In the genomic region with DNA sequence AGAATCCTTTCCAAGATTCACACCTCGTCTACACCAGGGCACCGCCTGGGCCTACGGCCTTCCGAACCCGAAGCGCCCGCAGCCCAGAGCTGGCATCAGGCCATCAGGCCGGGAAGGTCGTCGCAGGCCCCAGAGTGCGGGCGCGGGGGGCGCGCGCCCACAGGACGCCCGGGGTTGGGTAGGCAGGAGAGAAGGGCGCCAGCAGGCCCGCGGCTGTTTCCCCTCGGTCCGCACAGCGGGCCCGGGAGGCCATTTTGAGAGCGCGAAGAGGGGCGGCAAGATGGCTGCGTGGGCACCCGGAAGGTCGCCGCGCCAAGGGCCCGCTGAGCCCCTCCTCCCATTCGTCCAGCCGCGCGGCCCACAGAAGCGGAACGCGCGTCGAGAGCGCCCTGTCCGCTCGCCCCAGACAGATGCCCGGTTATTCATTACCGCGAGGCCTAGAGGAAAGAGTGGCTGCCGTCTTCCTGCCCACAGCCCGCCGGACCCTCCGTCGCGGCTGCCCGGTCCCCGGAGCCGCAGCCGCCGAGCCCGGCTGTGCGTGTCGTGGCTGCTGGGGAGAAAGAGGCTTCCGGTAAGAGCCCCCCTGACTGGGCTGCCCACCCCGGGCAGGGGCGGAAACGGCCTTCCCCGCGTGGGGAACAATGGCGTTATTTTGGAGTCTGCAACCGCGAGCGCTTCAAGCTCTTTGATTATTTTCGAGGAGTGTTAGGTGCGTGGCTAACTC, we compare ENCODE assay signal across 10 cellular contexts. TPM values are rescaled to one million over a fixed set of nuclear protein-coding genes. Genes with fewer than 3 reads are reported as not detected.
DNase-seq lines count a peak whose midpoint lies in the region; ATAC-seq and TF ChIP-seq lines count a peak whose summit lies in the region.
"Had no signal": no experiment of that assay in that cellular context is flagged by ENCODE, and none has a peak within 500 bp of the region (broad histone marks: within the 10 kb centered on the region; RNA-seq: fewer than 3 reads in every experiment).

No MANE protein-coding gene starts in this region.

- ATAC-seq in WTC11 (peak; percentile 6; the same call in 1 of the 2 replicates), mucosa of descending colon (peak; percentile 15), thoracic aorta (ENCODE audit: insufficient number of reproducible peaks, low FRiP score, low read depth) (no peak)

- H3K9me3 ChIP-seq in effector memory CD4-positive, alpha-beta T cell (ENCODE audit: control insufficient read depth, low read length), result no peaks in the 10 kb centered on the region
- H3K9me3 ChIP-seq in mucosa of descending colon (no peaks in the 10 kb centered on the region), thoracic aorta (no peaks in the 10 kb centered on the region)

- H3K36me3 Mint-ChIP-seq in WTC11, result no peaks in the 10 kb centered on the region

- H3K4me3 Mint-ChIP-seq in WTC11, result peak overlapping the region; percentile 62

- peak overlapping the region; percentile 38 for H3K4me3 ChIP-seq in effector memory CD4-positive, alpha-beta T cell (ENCODE audit: insufficient read depth, low read depth, low read length, poor library complexity, severe bottlenecking)
- no peak overlapping the region for H3K4me3 ChIP-seq in mucosa of descending colon
- peak overlapping the region; percentile 63 for H3K4me3 ChIP-seq in thoracic aorta

- TF ChIP-seq CTCF in WTC11 (IDR thresholded peaks at IDR 0.05) (no peak), mucosa of descending colon (IDR thresholded peaks at IDR 0.05) (no peak), thoracic aorta (IDR thresholded peaks at IDR 0.05) (no peak)

- CTCF ChIA-PET in WTC11 (lab: Charles Lee), result interaction anchor here (1.0 to 6.4 kb wide), 12 partner anchors 10 to 172 kb away, joined by 3 to 133 read pairs (median 4); no protein-coding TSS in a partner anchor

- H3K27me3 Mint-ChIP-seq in WTC11 (ENCODE audit: low read depth), result peaks cover 100% of the 10 kb centered on the region

- H3K27me3 ChIP-seq in effector memory CD4-positive, alpha-beta T cell (replicated peaks; ENCODE audit: control insufficient read depth, insufficient read depth, low read length, poor library complexity, severe bottlenecking), result peaks cover 46% of the 10 kb centered on the region
- peaks cover 32% of the 10 kb centered on the region for H3K27me3 ChIP-seq in thoracic aorta (replicated peaks; ENCODE audit: insufficient read depth)

- H3K27ac Mint-ChIP-seq in WTC11, result no peak overlapping the region

- POLR2A ChIA-PET in WTC11 (lab: Charles Lee), result interaction anchor here (1.1 to 1.6 kb wide), 3 partner anchors 10 to 13 kb away, joined by 4 to 6 read pairs (median 5); no protein-coding TSS in a partner anchor

- H3K9me3 Mint-ChIP-seq in WTC11, result no peaks in the 10 kb centered on the region

- peaks cover 4% of the 10 kb centered on the region for H3K4me1 ChIP-seq in effector memory CD4-positive, alpha-beta T cell (ENCODE audit: control insufficient read depth, insufficient read depth, low read length, poor library complexity, severe bottlenecking)
- H3K4me1 ChIP-seq in mucosa of descending colon (ENCODE audit: low read depth) (peaks cover 12% of the 10 kb centered on the region), thoracic aorta (ENCODE audit: control insufficient read depth in 1 of 2, low read depth in 2 of 2) (peaks cover 0 to 18% of the 10 kb centered on the region in 2 donors)

- peaks cover 46% of the 10 kb centered on the region for H3K4me1 Mint-ChIP-seq in WTC11

- H3K27ac ChIP-seq in effector memory CD4-positive, alpha-beta T cell (ENCODE audit: insufficient read depth, low read length, poor library complexity, severe bottlenecking), result no peak overlapping the region
- no peak overlapping the region for H3K27ac ChIP-seq in thoracic aorta

- DNase-seq in WTC11 (ENCODE audit: low spot score) (no peak), mucosa of descending colon (no peak), thoracic aorta (ENCODE audit: low spot score) (no peak), NCI-H510A treated with DMSO at 0.1 percent for 48 hours (lab: John Stamatoyannopoulos, UW) (no peak), medulla oblongata (ENCODE audit: extremely low spot score) (no peak), NCI-H2081 (lab: John Stamatoyannopoulos, UW) (no peak), kidney glomerular epithelial cell (lab: John Stamatoyannopoulos, UW) (no peak)
- DNase-seq in effector memory CD4-positive, alpha-beta T cell, result no peak
- DNase-seq: glutamatergic neuron, NCI-H2171 had no signal

- no peaks in the 10 kb centered on the region for H3K36me3 ChIP-seq in effector memory CD4-positive, alpha-beta T cell (ENCODE audit: control insufficient read depth, insufficient read depth, low read length)
- no peaks in the 10 kb centered on the region for H3K36me3 ChIP-seq in mucosa of descending colon (ENCODE audit: low read depth)
- no peaks in the 10 kb centered on the region for H3K36me3 ChIP-seq in thoracic aorta

- intact Hi-C loops in mucosa of descending colon (cut with DNase I, micrococcal nuclease), result no loop called here

TF ChIP-seq in WTC11, 78 proteins besides CTCF, POLR2A, EP300 and RAD21 (continues in another document):
- no peak for TF ChIP-seq ZNF396 (CRISPR knock-in tag; IDR thresholded peaks at IDR 0.05; ENCODE audit: borderline replicate concordance)
- 0 out of 2 replicates have a peak, but pooled peaks have one; percentile 39 for TF ChIP-seq FOXP1 (CRISPR knock-in tag; IDR thresholded peaks at IDR 0.05; ENCODE audit: borderline replicate concordance)
- no peak for TF ChIP-seq KAT7 (CRISPR knock-in tag; IDR thresholded peaks at IDR 0.05; ENCODE audit: borderline replicate concordance)
- TF ChIP-seq HMGXB4 (CRISPR knock-in tag; IDR thresholded peaks at IDR 0.05), result 0 out of 2 replicates have a peak, but pooled peaks have one; percentile 51
- peak; percentile 47 for TF ChIP-seq MAX (CRISPR knock-in tag; IDR thresholded peaks at IDR 0.05)
- no peak for TF ChIP-seq PRDM15 (CRISPR knock-in tag; IDR thresholded peaks at IDR 0.05)
- no peak for TF ChIP-seq SMAD4 (CRISPR knock-in tag; IDR thresholded peaks at IDR 0.05)
- no peak for TF ChIP-seq ATF3 (CRISPR knock-in tag; conservative IDR thresholded peaks at IDR 0.05)
- TF ChIP-seq ETV6 (CRISPR knock-in tag; IDR thresholded peaks at IDR 0.05), result no peak
- no peak for TF ChIP-seq ZNF232 (CRISPR knock-in tag; IDR thresholded peaks at IDR 0.05)
- TF ChIP-seq MYBL2 (CRISPR knock-in tag; IDR thresholded peaks at IDR 0.05), result no peak
- 0 out of 2 replicates have a peak, but pooled peaks have one; percentile 16 for TF ChIP-seq IRF1 (CRISPR knock-in tag; IDR thresholded peaks at IDR 0.05)
- no peak for TF ChIP-seq ELF4 (CRISPR knock-in tag; IDR thresholded peaks at IDR 0.05; ENCODE audit: low read depth)
- TF ChIP-seq SOX15 (CRISPR knock-in tag; IDR thresholded peaks at IDR 0.05), result no peak

RNA-seq across cellular contexts. Expression of gene POLG, which starts 44.2 kb away (rescaled TPM):
- total RNA-seq in WTC11 (2021) (63.9 to 76.2 TPM (median 68.3 TPM) in 3 replicates), mucosa of descending colon (10 to 100 TPM; 59.4 to 73.7 (median 66.0) TPM), thoracic aorta (10 to 100 TPM; 89.2 to 89.8 TPM)
